12 cellular contexts compared by ENCODE assay signal in the genomic region with DNA sequence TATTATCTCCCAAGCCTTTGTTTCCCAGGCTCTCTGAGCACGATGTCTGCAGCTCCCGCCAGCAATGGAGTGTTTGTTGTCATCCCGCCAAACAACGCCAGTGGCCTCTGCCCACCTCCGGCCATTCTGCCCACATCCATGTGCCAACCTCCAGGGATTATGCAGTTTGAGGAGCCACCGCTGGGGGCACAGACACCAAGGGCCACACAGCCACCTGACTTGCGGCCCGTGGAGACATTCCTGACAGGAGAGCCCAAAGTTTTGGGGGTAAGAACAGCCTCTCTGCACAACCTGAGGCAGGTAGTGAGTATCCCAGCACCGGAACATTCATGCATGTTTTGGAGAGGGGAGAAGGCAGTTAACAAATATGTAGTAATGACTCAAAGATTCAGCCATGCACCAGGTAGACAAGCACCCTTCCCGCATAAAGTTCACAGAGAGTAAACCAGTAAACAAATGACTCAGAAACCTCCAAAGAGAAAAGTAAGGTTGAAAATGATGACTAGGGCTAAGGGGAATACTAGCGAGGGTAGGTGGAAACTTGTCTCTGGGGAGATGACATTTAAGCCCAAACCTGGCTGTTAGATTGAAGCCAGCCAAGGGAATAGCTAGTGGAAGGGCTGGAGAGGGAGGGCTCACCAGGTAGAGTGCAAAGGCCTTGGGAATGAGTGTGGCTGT. TPM values are rescaled to one million over a fixed set of nuclear protein-coding genes. Genes with fewer than 3 reads are reported as not detected.
DNase-seq lines count a peak whose midpoint lies in the region; ATAC-seq and TF ChIP-seq lines count a peak whose summit lies in the region.
"Had no signal": no experiment of that assay in that cellular context is flagged by ENCODE, and none has a peak within 500 bp of the region (broad histone marks: within the 10 kb centered on the region; RNA-seq: fewer than 3 reads in every experiment).

No MANE protein-coding gene starts in this region.

- no peaks in the 10 kb centered on the region for H3K79me2 ChIP-seq in Karpas-422 (ENCODE audit: low read length)

- intact Hi-C loops in lower lobe of right lung (cut with DNase I) = no loop called here

- no peak overlapping the region for H3K4me2 ChIP-seq in Karpas-422 (ENCODE audit: low read depth, low read length, poor library complexity, severe bottlenecking)

- H3K27me3 ChIP-seq in GM06990 (replicated peaks; ENCODE audit: control insufficient read depth, insufficient read depth, low read length) (no peaks in the 10 kb centered on the region), lower lobe of right lung (ENCODE audit: low read depth) (peaks cover 6% of the 10 kb centered on the region), Karpas-422 (ENCODE audit: low read length) (no peaks in the 10 kb centered on the region)

- peak; percentile 3 for TF ChIP-seq CTCF in GM06990 (IDR thresholded peaks at IDR 0.05; ENCODE audit: insufficient read depth, low read length, poor library complexity, severe bottlenecking)
- TF ChIP-seq CTCF in lower lobe of right lung (IDR thresholded peaks at IDR 0.05) = peak; percentile 9

- ATAC-seq in GM21381 (IDR thresholded peaks at IDR 0.05; ENCODE audit: unreplicated experiment) = peak; percentile 26
- peak; percentile 53 to 59 for ATAC-seq in lower lobe of right lung
- no peak for ATAC-seq in HG03457 (IDR thresholded peaks at IDR 0.05; ENCODE audit: unreplicated experiment)
- ATAC-seq: activated T-cell treated with anti-CD3 and anti-CD28 coated beads, Interleukin-2, amount 50 U/mL, for 4 hours; effector memory CD8-positive, alpha-beta T cell had no signal

- DNase-seq in GM06990 (ENCODE audit: extremely low read depth, insufficient read length) (peak; percentile 55), NCI-H460 (ENCODE audit: extremely low read depth, low read depth) (peak; percentile 7), lower lobe of right lung (no peak), Karpas-422 (no peak), substantia nigra (lab: John Stamatoyannopoulos, UW) (no peak), DMS 273 (lab: John Stamatoyannopoulos, UW; ENCODE audit: unreplicated experiment) (no peak)
- DNase-seq: activated T-cell treated with anti-CD3 and anti-CD28 coated beads, Interleukin-2, amount 50 U/mL, for 4 hours; effector memory CD8-positive, alpha-beta T cell; NCI-H524 treated with DMSO at 0.1 percent for 48 hours had no signal

- H3K36me3 ChIP-seq in GM06990 (ENCODE audit: control insufficient read depth, insufficient read depth, low read length) = no peaks in the 10 kb centered on the region
- H3K36me3 ChIP-seq in lower lobe of right lung = no peaks in the 10 kb centered on the region
- H3K36me3 ChIP-seq in Karpas-422 (ENCODE audit: insufficient read depth, low read length) = no peaks in the 10 kb centered on the region

- H3K4me3 ChIP-seq in GM06990 (replicated peaks; ENCODE audit: low read depth, low read length) (peak overlapping the region; percentile 10), lower lobe of right lung (peak overlapping the region; percentile 15), Karpas-422 (ENCODE audit: low read length) (no peak overlapping the region)

- no peaks in the 10 kb centered on the region for H3K9me3 ChIP-seq in lower lobe of right lung
- no peaks in the 10 kb centered on the region for H3K9me3 ChIP-seq in Karpas-422 (ENCODE audit: low read length)

- H3K27ac ChIP-seq in lower lobe of right lung = no peak overlapping the region
- H3K27ac ChIP-seq in Karpas-422 (ENCODE audit: low read length) = no peak overlapping the region
- no peak overlapping the region for H3K27ac ChIP-seq in substantia nigra (ENCODE audit: low read depth, low read length, poor library complexity, severe bottlenecking)
- H3K27ac ChIP-seq: C4-2B had no signal

- H3K4me1 ChIP-seq in lower lobe of right lung (peaks cover 3% of the 10 kb centered on the region), Karpas-422 (ENCODE audit: low read length) (peaks cover 60% of the 10 kb centered on the region)

- H3K9ac ChIP-seq in Karpas-422 (ENCODE audit: low read length) = no peak overlapping the region

- no peaks in the 10 kb centered on the region for H3K9me2 ChIP-seq in Karpas-422 (replicated peaks; ENCODE audit: insufficient read depth, low read length)

- H2AFZ ChIP-seq in Karpas-422 (ENCODE audit: low read length) = no peak overlapping the region

- H4K20me1 ChIP-seq in Karpas-422 (ENCODE audit: insufficient read depth, low read depth, low read length) = no peaks in the 10 kb centered on the region

RNA-seq across cellular contexts. Expression of gene MS4A15, which starts 7.2 kb away (rescaled TPM):
- total RNA-seq in NCI-H460 (2014; rRNA removed; shearing (Covaris generic)) = not detected in 2 replicates
- polyA plus RNA-seq in NCI-H460 (2014; cell fraction: nucleus; rRNA removed) = not detected in 2 replicates
- total RNA-seq in lower lobe of right lung = 113 TPM
- not detected in 2 replicates for total RNA-seq in Karpas-422 (2014; rRNA removed; shearing (Covaris generic); ENCODE audit: low replicate concordance)
- total RNA-seq: activated T-cell treated with anti-CD3 and anti-CD28 coated beads, Interleukin-2, amount 50 U/mL, for 4 hours had no signal

RNA-seq across cellular contexts. Expression of gene MS4A10, which starts 21.3 kb away (rescaled TPM):
- total RNA-seq in NCI-H460 (2014; rRNA removed; shearing (Covaris generic)) = not detected in 2 replicates
- polyA plus RNA-seq in NCI-H460 (2014; cell fraction: nucleus; rRNA removed) = not detected in 2 replicates
- not detected for total RNA-seq in lower lobe of right lung
- total RNA-seq in Karpas-422 (2014; rRNA removed; shearing (Covaris generic); ENCODE audit: low replicate concordance) = not detected in 2 replicates
- total RNA-seq: activated T-cell treated with anti-CD3 and anti-CD28 coated beads, Interleukin-2, amount 50 U/mL, for 4 hours had no signal

RNA-seq across cellular contexts. Expression of gene MS4A18, which starts 39.3 kb away (rescaled TPM):
- not detected in 2 replicates for total RNA-seq in NCI-H460 (2014; rRNA removed; shearing (Covaris generic))
- polyA plus RNA-seq in NCI-H460 (2014; cell fraction: nucleus; rRNA removed) = not detected in 2 replicates
- total RNA-seq in lower lobe of right lung = not detected
- not detected in 2 replicates for total RNA-seq in Karpas-422 (2014; rRNA removed; shearing (Covaris generic); ENCODE audit: low replicate concordance)
- total RNA-seq: activated T-cell treated with anti-CD3 and anti-CD28 coated beads, Interleukin-2, amount 50 U/mL, for 4 hours had no signal

Comparison
In these comparisons a context has a peak if more than half of its experiments do, and no peak if none do; other contexts are left out.
1. DNase-seq: peak in GM06990 (single experiment) and NCI-H460 (single experiment); none in lower lobe of right lung (single experiment), Karpas-422 (single experiment), substantia nigra (0 of 49) and DMS 273 (single experiment).
2. RNA of gene MS4A15, which starts 7.2 kb away (total RNA-seq): 113 TPM in lower lobe of right lung (single experiment); not detected in Karpas-422 and not detected in NCI-H460; every median in the first group is over 10 times any median in the second.